Comparison of ENCODE assay signal across 35 cellular contexts in the genomic region with DNA sequence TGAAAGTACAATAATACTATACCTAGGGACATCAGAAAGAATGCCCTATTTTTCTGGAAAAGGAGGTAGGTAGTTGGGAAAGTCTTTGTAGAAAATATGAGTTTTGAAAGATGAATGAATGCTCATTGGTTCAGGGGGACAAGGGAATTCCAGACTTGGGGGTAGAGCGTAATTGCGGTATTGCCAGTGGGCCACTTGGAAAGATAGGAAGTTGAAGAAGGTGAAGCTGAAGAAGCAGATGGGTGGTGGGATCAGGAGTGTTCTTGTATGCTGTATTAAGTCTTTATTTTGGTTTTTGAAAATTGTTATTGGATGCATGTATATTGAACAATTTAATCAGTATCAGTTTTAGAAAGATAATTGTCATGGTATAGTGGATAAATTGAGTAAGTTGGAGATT.
"Had no signal": no experiment of that assay in that cellular context is flagged by ENCODE, and none has a peak within 500 bp of the region (broad histone marks: within the 10 kb centered on the region; RNA-seq: fewer than 3 reads in every experiment).

No MANE protein-coding gene starts in this region.

- ATAC-seq: activated naive CD8-positive, alpha-beta T cell treated with anti-CD3 and anti-CD28 coated beads, Interleukin-2, amount 50 U/mL, for 24 hours; activated T-cell treated with anti-CD3 and anti-CD28 coated beads, Interleukin-2, amount 50 U/mL, for 4 hours; SK-N-SH treated with all-trans-retinoic acid at 6 μM for 48 hours; T-cell had no signal

- H3K27me3 ChIP-seq: Peyer's patch, SJSA1 had no signal

- FAIRE-seq: bronchial epithelial cell had no signal

- H3K4me3 Mint-ChIP-seq: activated CD4-positive, alpha-beta T cell treated with anti-CD3 and anti-CD28 coated beads, Interleukin-2, amount 10 ng/mL, durations not matched to agents 24 days and 14 days; activated naive CD8-positive, alpha-beta T cell; activated naive CD8-positive, alpha-beta T cell treated with anti-CD3 and anti-CD28 coated beads, Interleukin-2, amount 50 U/mL, for 24 hours; activated T-cell treated with anti-CD3 and anti-CD28 coated beads, Interleukin-2, amount 50 U/mL, for 4 hours; brain; T-cell had no signal

- H3K9me3 ChIP-seq: Peyer's patch, SJSA1 had no signal

- H3K27me3 Mint-ChIP-seq: activated CD4-positive, alpha-beta T cell treated with anti-CD3 and anti-CD28 coated beads, Interleukin-2, amount 10 ng/mL, durations not matched to agents 24 days and 14 days; activated naive CD8-positive, alpha-beta T cell; activated naive CD8-positive, alpha-beta T cell treated with anti-CD3 and anti-CD28 coated beads, Interleukin-2, amount 50 U/mL, for 24 hours; brain; T-cell had no signal

- H3K4me1 Mint-ChIP-seq: activated naive CD8-positive, alpha-beta T cell treated with anti-CD3 and anti-CD28 coated beads, Interleukin-2, amount 50 U/mL, for 24 hours; brain had no signal

- H3K27ac ChIP-seq: Peyer's patch, SJSA1, VCaP had no signal

- H3K27ac Mint-ChIP-seq: activated CD4-positive, alpha-beta T cell treated with anti-CD3 and anti-CD28 coated beads, Interleukin-2, amount 10 ng/mL, durations not matched to agents 24 days and 14 days; activated naive CD8-positive, alpha-beta T cell; activated naive CD8-positive, alpha-beta T cell treated with anti-CD3 and anti-CD28 coated beads, Interleukin-2, amount 50 U/mL, for 24 hours; activated T-helper 2 cell treated with anti-CD3 and anti-CD28 coated beads, Interferon-gamma antibody, Interleukin-2, Interleukin-4, amounts not matched to agents 10 μg/mL and 5 μg/mL and 100 μg/mL, durations not matched to agents 14 hours and 24 hours and 36 hours; brain; T-cell had no signal

- H3K4me1 ChIP-seq: Peyer's patch, SJSA1 had no signal

- H3K36me3 ChIP-seq: Peyer's patch had no signal

- DNase-seq: activated CD4-positive, alpha-beta T cell treated with anti-CD3 and anti-CD28 coated beads, Interleukin-2, amount 10 ng/mL, durations not matched to agents 24 days and 14 days; activated CD4-positive, alpha-beta T cell treated with anti-CD3 and anti-CD28 coated beads, Interleukin-2, amount 50 U/mL, for 4 hours; activated CD4-positive, CD25-positive, alpha-beta regulatory T cell; activated CD8-positive, alpha-beta memory T cell treated with anti-CD3 and anti-CD28 coated beads, Interleukin-2, amount 50 U/mL, for 4 hours; activated gamma-delta T cell; activated naive CD4-positive, alpha-beta T cell treated with Interleukin-2 at 50 U/mL for 16 hours; activated naive CD8-positive, alpha-beta T cell treated with anti-CD3 and anti-CD28 coated beads, Interleukin-2, amount 50 U/mL, for 24 hours; activated T-cell treated with anti-CD3 and anti-CD28 coated beads for 4 hours; activated T-cell treated with anti-CD3 and anti-CD28 coated beads, Interleukin-2, amount 50 U/mL, for 4 hours; anterior cingulate cortex; caudate nucleus; cerebellar nuclear complex; Kasumi-1; KG1; MM.1S; MV-4-11; NCI-H1092; NCI-H1436 treated with DMSO at 0.1 percent for 48 hours; NCI-H1694 treated with DMSO at 0.1 percent for 48 hours; NCI-H2029; NCI-H345; NCI-H524 treated with DMSO at 0.1 percent for 48 hours; Peyer's patch; RPMI8226; SHP77 treated with DMSO at 0.1 percent for 48 hours; T-cell; T-helper 2 cell; T-helper 9 cell had no signal

- H3K4me3 ChIP-seq: Peyer's patch, SJSA1 had no signal
